Comparison of ENCODE assay signal across 1 cellular context in the genomic region with DNA sequence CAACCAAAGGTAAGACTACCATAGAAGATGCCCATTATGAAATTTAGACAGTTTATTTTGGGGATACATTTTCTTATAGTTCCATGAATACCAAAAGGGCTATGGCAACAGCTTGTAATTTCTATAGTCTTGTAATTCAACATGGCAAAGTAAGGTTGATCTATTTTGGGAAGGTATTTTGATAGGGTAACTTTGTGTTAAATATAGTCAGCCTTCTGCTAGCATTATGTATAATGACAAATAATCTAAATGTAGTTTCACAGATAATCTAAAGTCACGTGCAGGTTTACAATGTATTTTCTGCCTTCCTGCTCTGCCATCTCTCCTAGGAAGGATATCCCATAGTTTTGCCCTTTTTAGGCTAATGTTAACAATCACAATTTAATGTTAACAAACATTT.
TF ChIP-seq lines count a peak whose summit lies in the region.

No MANE protein-coding gene starts in this region.

TF ChIP-seq in GM23338, 12 proteins besides CTCF, POLR2A, EP300 and RAD21 (continued from another document):
- TF ChIP-seq, protein P1, sequence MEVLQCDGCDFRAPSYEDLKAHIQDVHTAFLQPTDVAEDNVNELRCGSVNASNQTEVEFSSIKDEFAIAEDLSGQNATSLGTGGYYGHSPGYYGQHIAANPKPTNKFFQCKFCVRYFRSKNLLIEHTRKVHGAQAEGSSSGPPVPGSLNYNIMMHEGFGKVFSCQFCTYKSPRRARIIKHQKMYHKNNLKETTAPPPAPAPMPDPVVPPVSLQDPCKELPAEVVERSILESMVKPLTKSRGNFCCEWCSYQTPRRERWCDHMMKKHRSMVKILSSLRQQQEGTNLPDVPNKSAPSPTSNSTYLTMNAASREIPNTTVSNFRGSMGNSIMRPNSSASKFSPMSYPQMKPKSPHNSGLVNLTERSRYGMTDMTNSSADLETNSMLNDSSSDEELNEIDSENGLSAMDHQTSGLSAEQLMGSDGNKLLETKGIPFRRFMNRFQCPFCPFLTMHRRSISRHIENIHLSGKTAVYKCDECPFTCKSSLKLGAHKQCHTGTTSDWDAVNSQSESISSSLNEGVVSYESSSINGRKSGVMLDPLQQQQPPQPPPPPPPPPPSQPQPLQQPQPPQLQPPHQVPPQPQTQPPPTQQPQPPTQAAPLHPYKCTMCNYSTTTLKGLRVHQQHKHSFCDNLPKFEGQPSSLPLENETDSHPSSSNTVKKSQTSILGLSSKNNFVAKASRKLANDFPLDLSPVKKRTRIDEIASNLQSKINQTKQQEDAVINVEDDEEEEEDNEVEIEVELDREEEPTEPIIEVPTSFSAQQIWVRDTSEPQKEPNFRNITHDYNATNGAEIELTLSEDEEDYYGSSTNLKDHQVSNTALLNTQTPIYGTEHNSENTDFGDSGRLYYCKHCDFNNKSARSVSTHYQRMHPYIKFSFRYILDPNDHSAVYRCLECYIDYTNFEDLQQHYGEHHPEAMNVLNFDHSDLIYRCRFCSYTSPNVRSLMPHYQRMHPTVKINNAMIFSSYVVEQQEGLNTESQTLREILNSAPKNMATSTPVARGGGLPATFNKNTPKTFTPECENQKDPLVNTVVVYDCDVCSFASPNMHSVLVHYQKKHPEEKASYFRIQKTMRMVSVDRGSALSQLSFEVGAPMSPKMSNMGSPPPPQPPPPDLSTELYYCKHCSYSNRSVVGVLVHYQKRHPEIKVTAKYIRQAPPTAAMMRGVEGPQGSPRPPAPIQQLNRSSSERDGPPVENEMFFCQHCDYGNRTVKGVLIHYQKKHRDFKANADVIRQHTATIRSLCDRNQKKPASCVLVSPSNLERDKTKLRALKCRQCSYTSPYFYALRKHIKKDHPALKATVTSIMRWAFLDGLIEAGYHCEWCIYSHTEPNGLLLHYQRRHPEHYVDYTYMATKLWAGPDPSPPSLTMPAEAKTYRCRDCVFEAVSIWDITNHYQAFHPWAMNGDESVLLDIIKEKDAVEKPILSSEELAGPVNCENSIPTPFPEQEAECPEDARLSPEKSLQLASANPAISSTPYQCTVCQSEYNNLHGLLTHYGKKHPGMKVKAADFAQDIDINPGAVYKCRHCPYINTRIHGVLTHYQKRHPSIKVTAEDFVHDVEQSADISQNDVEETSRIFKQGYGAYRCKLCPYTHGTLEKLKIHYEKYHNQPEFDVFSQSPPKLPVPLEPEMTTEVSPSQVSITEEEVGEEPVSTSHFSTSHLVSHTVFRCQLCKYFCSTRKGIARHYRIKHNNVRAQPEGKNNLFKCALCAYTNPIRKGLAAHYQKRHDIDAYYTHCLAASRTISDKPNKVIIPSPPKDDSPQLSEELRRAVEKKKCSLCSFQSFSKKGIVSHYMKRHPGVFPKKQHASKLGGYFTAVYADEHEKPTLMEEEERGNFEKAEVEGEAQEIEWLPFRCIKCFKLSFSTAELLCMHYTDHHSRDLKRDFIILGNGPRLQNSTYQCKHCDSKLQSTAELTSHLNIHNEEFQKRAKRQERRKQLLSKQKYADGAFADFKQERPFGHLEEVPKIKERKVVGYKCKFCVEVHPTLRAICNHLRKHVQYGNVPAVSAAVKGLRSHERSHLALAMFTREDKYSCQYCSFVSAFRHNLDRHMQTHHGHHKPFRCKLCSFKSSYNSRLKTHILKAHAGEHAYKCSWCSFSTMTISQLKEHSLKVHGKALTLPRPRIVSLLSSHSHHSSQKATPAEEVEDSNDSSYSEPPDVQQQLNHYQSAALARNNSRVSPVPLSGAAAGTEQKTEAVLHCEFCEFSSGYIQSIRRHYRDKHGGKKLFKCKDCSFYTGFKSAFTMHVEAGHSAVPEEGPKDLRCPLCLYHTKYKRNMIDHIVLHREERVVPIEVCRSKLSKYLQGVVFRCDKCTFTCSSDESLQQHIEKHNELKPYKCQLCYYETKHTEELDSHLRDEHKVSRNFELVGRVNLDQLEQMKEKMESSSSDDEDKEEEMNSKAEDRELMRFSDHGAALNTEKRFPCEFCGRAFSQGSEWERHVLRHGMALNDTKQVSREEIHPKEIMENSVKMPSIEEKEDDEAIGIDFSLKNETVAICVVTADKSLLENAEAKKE (CRISPR knock-in tag; IDR thresholded peaks at IDR 0.05) = no peak
- TF ChIP-seq JUNB (IDR thresholded peaks at IDR 0.05; ENCODE audit: unreplicated experiment) = no peak
- TF ChIP-seq, protein P2, sequence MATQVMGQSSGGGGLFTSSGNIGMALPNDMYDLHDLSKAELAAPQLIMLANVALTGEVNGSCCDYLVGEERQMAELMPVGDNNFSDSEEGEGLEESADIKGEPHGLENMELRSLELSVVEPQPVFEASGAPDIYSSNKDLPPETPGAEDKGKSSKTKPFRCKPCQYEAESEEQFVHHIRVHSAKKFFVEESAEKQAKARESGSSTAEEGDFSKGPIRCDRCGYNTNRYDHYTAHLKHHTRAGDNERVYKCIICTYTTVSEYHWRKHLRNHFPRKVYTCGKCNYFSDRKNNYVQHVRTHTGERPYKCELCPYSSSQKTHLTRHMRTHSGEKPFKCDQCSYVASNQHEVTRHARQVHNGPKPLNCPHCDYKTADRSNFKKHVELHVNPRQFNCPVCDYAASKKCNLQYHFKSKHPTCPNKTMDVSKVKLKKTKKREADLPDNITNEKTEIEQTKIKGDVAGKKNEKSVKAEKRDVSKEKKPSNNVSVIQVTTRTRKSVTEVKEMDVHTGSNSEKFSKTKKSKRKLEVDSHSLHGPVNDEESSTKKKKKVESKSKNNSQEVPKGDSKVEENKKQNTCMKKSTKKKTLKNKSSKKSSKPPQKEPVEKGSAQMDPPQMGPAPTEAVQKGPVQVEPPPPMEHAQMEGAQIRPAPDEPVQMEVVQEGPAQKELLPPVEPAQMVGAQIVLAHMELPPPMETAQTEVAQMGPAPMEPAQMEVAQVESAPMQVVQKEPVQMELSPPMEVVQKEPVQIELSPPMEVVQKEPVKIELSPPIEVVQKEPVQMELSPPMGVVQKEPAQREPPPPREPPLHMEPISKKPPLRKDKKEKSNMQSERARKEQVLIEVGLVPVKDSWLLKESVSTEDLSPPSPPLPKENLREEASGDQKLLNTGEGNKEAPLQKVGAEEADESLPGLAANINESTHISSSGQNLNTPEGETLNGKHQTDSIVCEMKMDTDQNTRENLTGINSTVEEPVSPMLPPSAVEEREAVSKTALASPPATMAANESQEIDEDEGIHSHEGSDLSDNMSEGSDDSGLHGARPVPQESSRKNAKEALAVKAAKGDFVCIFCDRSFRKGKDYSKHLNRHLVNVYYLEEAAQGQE (IDR thresholded peaks at IDR 0.05; ENCODE audit: unreplicated experiment) = no peak
- TF ChIP-seq, protein P3, sequence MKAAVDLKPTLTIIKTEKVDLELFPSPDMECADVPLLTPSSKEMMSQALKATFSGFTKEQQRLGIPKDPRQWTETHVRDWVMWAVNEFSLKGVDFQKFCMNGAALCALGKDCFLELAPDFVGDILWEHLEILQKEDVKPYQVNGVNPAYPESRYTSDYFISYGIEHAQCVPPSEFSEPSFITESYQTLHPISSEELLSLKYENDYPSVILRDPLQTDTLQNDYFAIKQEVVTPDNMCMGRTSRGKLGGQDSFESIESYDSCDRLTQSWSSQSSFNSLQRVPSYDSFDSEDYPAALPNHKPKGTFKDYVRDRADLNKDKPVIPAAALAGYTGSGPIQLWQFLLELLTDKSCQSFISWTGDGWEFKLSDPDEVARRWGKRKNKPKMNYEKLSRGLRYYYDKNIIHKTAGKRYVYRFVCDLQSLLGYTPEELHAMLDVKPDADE (IDR thresholded peaks at IDR 0.05) = no peak
TF ChIP-seq in GM23338: peak in this region for 0.
